Comparison of ENCODE assay signal across 1 cellular context in genomic region chr18:36127866-36128845, GRCh38.
TF ChIP-seq lines count a peak whose summit lies in the region.

No MANE protein-coding gene starts in this region.

TF ChIP-seq in liver, 16 proteins besides CTCF, POLR2A, EP300 and RAD21 (continued from another document):
- TF ChIP-seq, protein P1, sequence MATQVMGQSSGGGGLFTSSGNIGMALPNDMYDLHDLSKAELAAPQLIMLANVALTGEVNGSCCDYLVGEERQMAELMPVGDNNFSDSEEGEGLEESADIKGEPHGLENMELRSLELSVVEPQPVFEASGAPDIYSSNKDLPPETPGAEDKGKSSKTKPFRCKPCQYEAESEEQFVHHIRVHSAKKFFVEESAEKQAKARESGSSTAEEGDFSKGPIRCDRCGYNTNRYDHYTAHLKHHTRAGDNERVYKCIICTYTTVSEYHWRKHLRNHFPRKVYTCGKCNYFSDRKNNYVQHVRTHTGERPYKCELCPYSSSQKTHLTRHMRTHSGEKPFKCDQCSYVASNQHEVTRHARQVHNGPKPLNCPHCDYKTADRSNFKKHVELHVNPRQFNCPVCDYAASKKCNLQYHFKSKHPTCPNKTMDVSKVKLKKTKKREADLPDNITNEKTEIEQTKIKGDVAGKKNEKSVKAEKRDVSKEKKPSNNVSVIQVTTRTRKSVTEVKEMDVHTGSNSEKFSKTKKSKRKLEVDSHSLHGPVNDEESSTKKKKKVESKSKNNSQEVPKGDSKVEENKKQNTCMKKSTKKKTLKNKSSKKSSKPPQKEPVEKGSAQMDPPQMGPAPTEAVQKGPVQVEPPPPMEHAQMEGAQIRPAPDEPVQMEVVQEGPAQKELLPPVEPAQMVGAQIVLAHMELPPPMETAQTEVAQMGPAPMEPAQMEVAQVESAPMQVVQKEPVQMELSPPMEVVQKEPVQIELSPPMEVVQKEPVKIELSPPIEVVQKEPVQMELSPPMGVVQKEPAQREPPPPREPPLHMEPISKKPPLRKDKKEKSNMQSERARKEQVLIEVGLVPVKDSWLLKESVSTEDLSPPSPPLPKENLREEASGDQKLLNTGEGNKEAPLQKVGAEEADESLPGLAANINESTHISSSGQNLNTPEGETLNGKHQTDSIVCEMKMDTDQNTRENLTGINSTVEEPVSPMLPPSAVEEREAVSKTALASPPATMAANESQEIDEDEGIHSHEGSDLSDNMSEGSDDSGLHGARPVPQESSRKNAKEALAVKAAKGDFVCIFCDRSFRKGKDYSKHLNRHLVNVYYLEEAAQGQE (IDR thresholded peaks at IDR 0.05) = no peak
- TF ChIP-seq RXRA (IDR thresholded peaks at IDR 0.05) (no peak), ZBTB33 (IDR thresholded peaks at IDR 0.05) (no peak), FOXA1 (IDR thresholded peaks at IDR 0.05) (no peak)
